In the genomic region with DNA sequence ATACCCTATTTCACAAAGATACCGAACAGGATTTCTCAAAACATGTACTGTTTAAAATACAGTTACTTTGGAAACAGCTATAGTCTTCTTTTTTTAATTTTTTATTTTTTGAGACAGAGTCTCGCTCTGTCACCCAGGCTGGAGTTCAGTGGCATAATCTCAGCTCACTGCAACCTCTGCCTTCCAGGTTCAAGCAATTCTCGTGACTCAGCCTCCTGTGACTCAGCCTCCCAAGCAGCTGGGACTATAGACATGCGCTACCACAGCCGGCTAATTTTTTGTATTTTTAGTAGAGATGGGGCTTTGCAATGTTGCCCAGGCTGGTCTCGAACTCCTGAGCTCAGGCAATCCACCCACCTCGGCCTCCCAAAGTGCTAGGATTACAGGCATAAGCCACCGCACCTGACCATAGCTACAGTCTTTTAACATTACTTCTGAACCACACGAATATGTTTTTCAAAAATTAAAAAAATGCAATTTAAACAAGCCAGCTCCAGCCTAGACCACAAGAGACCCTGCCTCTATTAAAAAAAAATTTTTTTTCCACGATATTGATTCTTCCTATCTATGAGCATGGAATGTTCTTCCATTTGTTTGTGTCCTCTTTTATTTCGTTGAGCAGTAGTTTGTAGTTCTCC, we compare ENCODE assay signal across 8 cellular contexts.
DNase-seq lines count a peak whose midpoint lies in the region; ATAC-seq and TF ChIP-seq lines count a peak whose summit lies in the region.
"Not testable (repeated sequence)": the region's sequence is repeated elsewhere in the genome, so short reads cannot be mapped to it uniquely, and the experiment has no call there.

No MANE protein-coding gene starts in this region.

- ATAC-seq in PC-3 (peak; percentile 100), left cardiac atrium (peak in 1 of 2 donors; percentile 80)

- H4K20me1 ChIP-seq in PC-3 (ENCODE audit: low read length), result not testable (repeated sequence)

- H3K27me3 ChIP-seq in HL-60 (ENCODE audit: insufficient read depth, poor library complexity, severe bottlenecking); PC-3 (ENCODE audit: low read length): not testable (repeated sequence)

- H3K9me3 ChIP-seq in PC-3 (ENCODE audit: low read length), result not testable (repeated sequence)

- not testable (repeated sequence) for TF ChIP-seq CTCF in HL-60 (IDR thresholded peaks at IDR 0.05; ENCODE audit: insufficient read depth, low read length); PC-3 (conservative IDR thresholded peaks at IDR 0.05; ENCODE audit: low read depth, low read length)

- not testable (repeated sequence) for H3K4me3 Mint-ChIP-seq in activated CD4-positive, alpha-beta memory T cell treated with anti-CD3 and anti-CD28 coated beads for 36 hours

- not testable (repeated sequence) for H3K27ac Mint-ChIP-seq in activated CD4-positive, alpha-beta memory T cell treated with anti-CD3 and anti-CD28 coated beads for 36 hours

- H3K4me1 ChIP-seq in PC-3 (ENCODE audit: insufficient read depth, low read length), result peaks cover 11% of the 10 kb centered on the region

- not testable (repeated sequence) for H3K9me2 ChIP-seq in PC-3 (replicated peaks; ENCODE audit: low read length)

- H3K27ac ChIP-seq in HL-60 (replicated peaks) (peak overlapping the region; percentile 53), PC-3 (ENCODE audit: low read length) (peak overlapping the region; percentile 16)

- CTCF ChIA-PET in PC-3 (lab: Charles Lee); activated CD4-positive, alpha-beta memory T cell treated with anti-CD3 and anti-CD28 coated beads for 36 hours (lab: Charles Lee): not testable (repeated sequence)

- intact Hi-C loops in PC-3 (cut with micrococcal nuclease); activated CD4-positive, alpha-beta memory T cell treated with anti-CD3 and anti-CD28 coated beads for 36 hours (cut with micrococcal nuclease); left cardiac atrium (cut with DNase I): not testable (repeated sequence)

- H3F3A ChIP-seq in PC-3 (ENCODE audit: low read length, unreplicated experiment), result not testable (repeated sequence)

- H3K4me2 ChIP-seq in PC-3 (ENCODE audit: low read length), result peak overlapping the region; percentile 62

- H3K4me1 Mint-ChIP-seq in activated CD4-positive, alpha-beta memory T cell treated with anti-CD3 and anti-CD28 coated beads for 36 hours (ENCODE audit: low read depth), result not testable (repeated sequence)

- 0 out of 2 replicates have a peak overlapping the region, but pooled peaks have one; percentile 2 for H3K9ac ChIP-seq in PC-3 (ENCODE audit: low read length)

- peak; percentile 53 to 58 for DNase-seq in AML-193 (lab: John Stamatoyannopoulos, UW)
- peak; percentile 61 to 72 for DNase-seq in HL-60 (ENCODE audit: low read depth in 1 of 2, low spot score in 1 of 2)
- DNase-seq in PC-3, result peak; percentile 79
- DNase-seq in activated CD4-positive, alpha-beta memory T cell treated with anti-CD3 and anti-CD28 coated beads for 36 hours, result peak; percentile 11
- DNase-seq in dermis microvascular lymphatic vessel endothelial cell (ENCODE audit: low read depth in 2 of 2), result peak; percentile 23 to 93
- peak; percentile 38 for DNase-seq in left cardiac atrium
- DNase-seq in myocyte (ENCODE audit: low read depth), result peak; percentile 86
- DNase-seq in stimulated activated CD4-positive, alpha-beta T cell treated with anti-CD3 and anti-CD28 coated beads, Interleukin-1b, Interleukin-23, amount 100 ng/mL, for 48 hours, result peak; percentile 11

- not testable (repeated sequence) for H3K27me3 Mint-ChIP-seq in activated CD4-positive, alpha-beta memory T cell treated with anti-CD3 and anti-CD28 coated beads for 36 hours

- H2AFZ ChIP-seq in PC-3 (ENCODE audit: low read length), result 0 out of 2 replicates have a peak overlapping the region, but pooled peaks have one; percentile 29

- peaks cover 31% of the 10 kb centered on the region for H3K36me3 Mint-ChIP-seq in activated CD4-positive, alpha-beta memory T cell treated with anti-CD3 and anti-CD28 coated beads for 36 hours

- POLR2A ChIA-PET in PC-3 (lab: Charles Lee; ENCODE audit: unreplicated experiment), result not testable (repeated sequence)
- POLR2A ChIA-PET in activated CD4-positive, alpha-beta memory T cell treated with anti-CD3 and anti-CD28 coated beads for 36 hours (lab: Charles Lee), result interaction anchor here (0.8 kb wide), 1 partner anchor 304 kb away, joined by 3 read pairs; a partner anchor contains a TSS

- not testable (repeated sequence) for H3K4me3 ChIP-seq in HL-60 (replicated peaks; ENCODE audit: insufficient read depth, low read length)
- peak overlapping the region; percentile 7; the same call in 1 of the 2 replicates for H3K4me3 ChIP-seq in PC-3 (ENCODE audit: low read length)

- BruUV-seq in PC-3 (replicated peaks; lab: Mats Ljungman, UMichigan), result not testable (repeated sequence)

- H3K9me3 Mint-ChIP-seq in activated CD4-positive, alpha-beta memory T cell treated with anti-CD3 and anti-CD28 coated beads for 36 hours, result peaks cover 12% of the 10 kb centered on the region

- not testable (repeated sequence) for H3K36me3 ChIP-seq in PC-3 (ENCODE audit: low read depth, low read length)

- H3K79me2 ChIP-seq in PC-3 (ENCODE audit: low read length), result peaks cover 18% of the 10 kb centered on the region

Comparison
In these comparisons a context has a peak if more than half of its experiments do, and no peak if none do; other contexts are left out.
1. DNase-seq: peak in every context shown above with its lines; median percentile 86 in myocyte; 79 in PC-3; 66 in HL-60; 58 in dermis microvascular lymphatic vessel endothelial cell; 56 in AML-193; 38 in left cardiac atrium; 11 in activated CD4-positive, alpha-beta memory T cell treated with anti-CD3 and anti-CD28 coated beads for 36 hours; 11 in stimulated activated CD4-positive, alpha-beta T cell treated with anti-CD3 and anti-CD28 coated beads, Interleukin-1b, Interleukin-23, amount 100 ng/mL, for 48 hours.